In genomic region chr15:68114356-68114755, GRCh38 we compare ENCODE assay signal across 9 cellular contexts.
A peak's percentile ranks its signal among the peaks of the same experiment; 100 is the strongest.
DNase-seq lines count a peak whose midpoint lies in the region; ATAC-seq and TF ChIP-seq lines count a peak whose summit lies in the region.
"Had no signal": no experiment of that assay in that cellular context is flagged by ENCODE, and none has a peak within 500 bp of the region (broad histone marks: within the 10 kb centered on the region; RNA-seq: fewer than 3 reads in every experiment).

No MANE protein-coding gene starts in this region.

- peak overlapping the region; percentile 43 for H3K27ac ChIP-seq in skeletal muscle tissue (ENCODE audit: low read depth, low read length)

- H3K4me3 ChIP-seq in foreskin fibroblast (ENCODE audit: low read depth in 1 of 2, low read length in 2 of 2) (peak overlapping the region; percentile 20 to 54), skeletal muscle tissue (ENCODE audit: low read length in 3 of 3) (peak overlapping the region; percentile 19 to 67 (median 37))

- DNase-seq in GM19238 (ENCODE audit: insufficient read length, low spot score), result peak; percentile 1
- peak in 1 of 2 donors; percentile 18 for DNase-seq in foreskin fibroblast
- DNase-seq in NCI-H1105 treated with DMSO at 0.1 percent for 48 hours (lab: John Stamatoyannopoulos, UW), result no peak
- no peak for DNase-seq in NCI-H69 (lab: John Stamatoyannopoulos, UW)
- no peak for DNase-seq in NCI-H82 treated with DMSO at 0.1 percent for 48 hours (lab: John Stamatoyannopoulos, UW; ENCODE audit: unreplicated experiment)
- DNase-seq: activated effector memory CD4-positive, alpha-beta T cell treated with anti-CD3 and anti-CD28 coated beads, Interleukin-2, amount 50 U/mL, for 16 hours had no signal

- no peaks in the 10 kb centered on the region for H3K9me3 ChIP-seq in skeletal muscle tissue (ENCODE audit: control insufficient read depth in 3 of 3, low read length in 3 of 3)

- H3K36me3 ChIP-seq in skeletal muscle tissue (ENCODE audit: control insufficient read depth in 3 of 3, insufficient read depth in 3 of 3, low read length in 3 of 3), result no peaks in the 10 kb centered on the region

- ATAC-seq in SK-N-SH treated with all-trans-retinoic acid at 6 μM for 48 hours (peak; percentile 73), GM21825 (IDR thresholded peaks at IDR 0.05; ENCODE audit: unreplicated experiment) (no peak)

- H3K4me1 ChIP-seq in skeletal muscle tissue (ENCODE audit: control insufficient read depth in 3 of 3, insufficient read depth in 3 of 3, low read length in 3 of 3), result peaks cover 0 to 16% (median 10%) of the 10 kb centered on the region in 3 donors

- no peaks in the 10 kb centered on the region for H3K27me3 ChIP-seq in skeletal muscle tissue (ENCODE audit: control insufficient read depth in 3 of 3, insufficient read depth in 3 of 3, low read length in 3 of 3)

- TF ChIP-seq CTCF in foreskin fibroblast (IDR thresholded peaks at IDR 0.05; ENCODE audit: low read depth, low read length), result no peak

- peak overlapping the region; percentile 58 to 73 (median 60) for H3K9ac ChIP-seq in skeletal muscle tissue (ENCODE audit: low read depth in 1 of 3, low read length in 3 of 3)

TF ChIP-seq in SK-N-SH treated with all-trans-retinoic acid at 6 μM for 48 hours, 23 proteins besides CTCF, POLR2A, EP300 and RAD21:
- TF ChIP-seq ZNF565 (CRISPR knock-in tag; conservative IDR thresholded peaks at IDR 0.05; ENCODE audit: low read depth), result no peak
